Comparison of ENCODE assay signal across 8 cellular contexts in the genomic region with DNA sequence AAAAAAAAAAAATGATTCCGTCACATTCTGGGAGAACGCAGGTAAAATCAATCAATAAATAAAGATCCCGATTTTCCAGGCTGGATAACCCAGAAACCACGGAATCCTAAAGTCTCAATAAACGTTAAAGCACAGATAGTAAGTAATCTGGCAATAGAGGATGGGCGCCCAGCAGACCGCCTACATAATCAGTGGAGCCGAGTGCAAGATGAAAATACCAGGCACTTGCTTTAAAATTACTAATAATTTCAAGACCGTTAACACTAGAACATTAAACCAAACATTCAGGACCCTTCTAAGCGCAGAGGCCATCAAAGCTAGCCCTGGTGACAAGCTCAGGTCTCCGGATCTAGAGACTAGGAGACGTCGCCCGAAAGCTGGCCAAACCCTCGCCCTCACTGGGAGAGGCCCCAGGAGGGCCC. TPM values are rescaled to one million over a fixed set of nuclear protein-coding genes. Genes with fewer than 3 reads are reported as not detected.
DNase-seq lines count a peak whose midpoint lies in the region; ATAC-seq and TF ChIP-seq lines count a peak whose summit lies in the region.

No MANE protein-coding gene starts in this region.

- TF ChIP-seq POLR2A in heart left ventricle (IDR thresholded peaks at IDR 0.05) (no peak), body of pancreas (IDR thresholded peaks at IDR 0.05) (no peak)

- H3K27ac Mint-ChIP-seq in memory B cell = peak overlapping the region; percentile 97

- intact Hi-C loops in heart left ventricle (cut with DNase I) = loop anchor here in 1 of 10 donors (5.0 kb wide), 1 partner anchor 34 kb away; a partner anchor contains a TSS
- intact Hi-C loops in Right ventricle myocardium inferior (cut with DNase I) = no loop called here
- intact Hi-C loops in body of pancreas (cut with DNase I) = no loop called here
- intact Hi-C loops in aorta (cut with DNase I) = loop anchor here (5.0 to 10.0 kb wide), 3 partner anchors 34 to 321 kb away; a partner anchor contains a TSS

- H3K9me3 Mint-ChIP-seq in memory B cell = no peaks in the 10 kb centered on the region

- H3K36me3 ChIP-seq in heart left ventricle (peaks cover 0 to 22% (median 16%) of the 10 kb centered on the region in 9 donors), body of pancreas (replicated peaks in 1 of 2; ENCODE audit: insufficient read depth in 1 of 2, low read depth in 2 of 2) (no peaks in the 10 kb centered on the region), aorta (ENCODE audit: control insufficient read depth in 1 of 2, insufficient read depth in 2 of 2, low read length in 1 of 2) (no peaks in the 10 kb centered on the region)

- H3K4me3 ChIP-seq in heart left ventricle = peak overlapping the region; percentile 48 to 79 (median 71)
- peak overlapping the region; percentile 3 to 16 for H3K4me3 ChIP-seq in body of pancreas
- H3K4me3 ChIP-seq in aorta (ENCODE audit: low read length in 2 of 2) = peak overlapping the region; percentile 43 to 71

- DNase-seq in heart left ventricle = no peak
- no peak for DNase-seq in Right ventricle myocardium inferior (ENCODE audit: missing footprints)
- DNase-seq in body of pancreas = no peak
- no peak for DNase-seq in memory B cell (ENCODE audit: low spot score in 2 of 2)
- DNase-seq in aorta = no peak
- no peak for DNase-seq in epidermal melanocyte (ENCODE audit: insufficient read length, low spot score)
- DNase-seq in NCI-H2107 treated with DMSO at 0.1 percent for 48 hours (lab: John Stamatoyannopoulos, UW; ENCODE audit: unreplicated experiment) = no peak
- DNase-seq in NOMO-1 treated with dmso at 0.1 percent for 144 hours (lab: John Stamatoyannopoulos, UW; ENCODE audit: unreplicated experiment) = no peak

- TF ChIP-seq CTCF in heart left ventricle (IDR thresholded peaks at IDR 0.05) (no peak), body of pancreas (IDR thresholded peaks at IDR 0.05) (no peak)

- no peaks in the 10 kb centered on the region for H3K9me3 ChIP-seq in heart left ventricle
- H3K9me3 ChIP-seq in body of pancreas = no peaks in the 10 kb centered on the region
- no peaks in the 10 kb centered on the region for H3K9me3 ChIP-seq in aorta (ENCODE audit: control insufficient read depth, low read length)

- H3K4me1 Mint-ChIP-seq in memory B cell = peaks cover 20% of the 10 kb centered on the region

- H3K4me1 ChIP-seq in heart left ventricle = peaks cover 3 to 39% (median 24%) of the 10 kb centered on the region in 12 donors
- H3K4me1 ChIP-seq in body of pancreas = peaks cover 60% of the 10 kb centered on the region
- H3K4me1 ChIP-seq in aorta (ENCODE audit: control insufficient read depth in 1 of 2, insufficient read depth in 2 of 2, low read length in 2 of 2) = no peaks in the 10 kb centered on the region

- ATAC-seq in heart left ventricle (peak in 1 of 4 donors; percentile 0), Right ventricle myocardium inferior (no peak), body of pancreas (no peak), memory B cell (ENCODE audit: low read depth) (no peak), aorta (ENCODE audit: low FRiP score) (peak; percentile 0)

- H3K27ac ChIP-seq in heart left ventricle (peak overlapping the region; percentile 95 to 100 (median 97)), body of pancreas (peak overlapping the region; percentile 99 to 100 (median 99)), aorta (ENCODE audit: low read depth in 1 of 2, low read length in 2 of 2) (peak overlapping the region; percentile 98 to 100)

- 19 to 22% (median 20%) methylated on average over 15 of the region's 15 CpGs for WGBS in heart left ventricle, 4 donors
- WGBS in body of pancreas, 2 donors = 8 to 11% methylated on average over 13 to 15 of the region's 15 CpGs
- 18 to 20% methylated on average over 15 of the region's 15 CpGs for WGBS in aorta, 2 donors

- H3K27me3 ChIP-seq in heart left ventricle (no peaks in the 10 kb centered on the region), body of pancreas (no peaks in the 10 kb centered on the region), aorta (ENCODE audit: control insufficient read depth in 1 of 2, insufficient read depth in 2 of 2, low read length in 1 of 2) (no peaks in the 10 kb centered on the region)

- H3K27me3 Mint-ChIP-seq in memory B cell = no peaks in the 10 kb centered on the region

- peaks cover 6% of the 10 kb centered on the region for H3K36me3 Mint-ChIP-seq in memory B cell

- H3K4me3 Mint-ChIP-seq in memory B cell = peak overlapping the region; percentile 99

RNA-seq across cellular contexts. Expression of a gene that starts 1.2 kb away (rescaled TPM):
- total RNA-seq in heart left ventricle = 100 to 1,000 TPM in 2 of 9 donors, 10 to 100 TPM in 7; 55.1 to 117 (median 75.0) TPM
- 100 to 1,000 TPM in 1 of 2 donors, 10 to 100 TPM in 1; 25.3 to 111 TPM for polyA plus RNA-seq in heart left ventricle
- 84.7 TPM for total RNA-seq in Right ventricle myocardium inferior
- total RNA-seq in body of pancreas = 100 to 1,000 TPM in 1 of 2 donors, 10 to 100 TPM in 1; 77.1 to 128 TPM
- total RNA-seq in aorta = 10 to 100 TPM; 35.5 to 39.6 TPM
- polyA plus RNA-seq in aorta = 10 to 100 TPM; 37.3 to 41.8 TPM

RNA-seq across cellular contexts. Expression of a gene that starts 1.4 kb away (rescaled TPM):
- total RNA-seq in heart left ventricle (1 to 10 TPM; 1.3 to 2.9 (median 2.1) TPM), Right ventricle myocardium inferior (1.8 TPM), body of pancreas (1 to 10 TPM; 2.1 to 2.6 TPM), aorta (1 to 10 TPM; 1.1 to 1.4 TPM)
- polyA plus RNA-seq in heart left ventricle (1 to 10 TPM; 2.1 to 3.0 TPM), aorta (1 to 10 TPM in 1 of 2 donors, under 1 TPM in 1; 0.63 to 1.3 TPM)

RNA-seq across cellular contexts. Expression of a gene that starts 17.1 kb away (rescaled TPM):
- total RNA-seq in heart left ventricle = 100 to 1,000 TPM in 5 of 9 donors, 10 to 100 TPM in 4; 58.5 to 247 (median 107) TPM
- polyA plus RNA-seq in heart left ventricle = 100 to 1,000 TPM in 1 of 2 donors, 10 to 100 TPM in 1; 43.3 to 276 TPM
- 129 TPM for total RNA-seq in Right ventricle myocardium inferior
- 10 to 100 TPM in 1 of 2 donors, 1 to 10 TPM in 1; 6.3 to 12.2 TPM for total RNA-seq in body of pancreas
- total RNA-seq in aorta = under 1 TPM; 0.71 to 0.75 TPM
- polyA plus RNA-seq in aorta = under 1 TPM in 1 of 2 donors, not detected in 1; 0.56 TPM

RNA-seq across cellular contexts. Expression of a gene that starts 19.3 kb away (rescaled TPM):
- total RNA-seq in heart left ventricle (10 to 100 TPM in 2 of 9 donors, 1 to 10 TPM in 7; 2.1 to 14.6 (median 3.9) TPM), Right ventricle myocardium inferior (4.3 TPM), body of pancreas (10 to 100 TPM; 20.4 to 29.8 TPM), aorta (10 to 100 TPM; 19.6 to 22.5 TPM)
- polyA plus RNA-seq in heart left ventricle (1 to 10 TPM; 1.5 to 5.4 TPM), aorta (10 to 100 TPM; 14.7 to 82.5 TPM)

RNA-seq across cellular contexts. Expression of a gene that starts 22.6 kb away (rescaled TPM):
- total RNA-seq in heart left ventricle (100 to 1,000 TPM in 6 of 9 donors, 10 to 100 TPM in 3; 87.3 to 331 (median 110) TPM), Right ventricle myocardium inferior (140 TPM), body of pancreas (10 to 100 TPM; 78.4 to 93.7 TPM), aorta (100 to 1,000 TPM; 112 to 125 TPM)
- polyA plus RNA-seq in heart left ventricle (100 to 1,000 TPM; 125 to 164 TPM), aorta (100 to 1,000 TPM; 206 to 210 TPM)

Comparison
In these comparisons a context has a peak if more than half of its experiments do, and no peak if none do; other contexts are left out.
1. H3K4me3 ChIP-seq: peak in every context shown above with its lines; median percentile 71 in heart left ventricle; 57 in aorta; 10 in body of pancreas.
2. intact Hi-C loops: an anchor here in aorta (5.0 to 10.0 kb wide); none called in Right ventricle myocardium inferior and body of pancreas.